In genomic region chr5:37378066-37378465, GRCh38 we compare ENCODE assay signal across 7 cellular contexts. TPM values are rescaled to one million over a fixed set of nuclear protein-coding genes. Genes with fewer than 3 reads are reported as not detected.
DNase-seq lines count a peak whose midpoint lies in the region; ATAC-seq, FAIRE-seq and TF ChIP-seq lines count a peak whose summit lies in the region.
"Not testable (repeated sequence)": the region's sequence is repeated elsewhere in the genome, so short reads cannot be mapped to it uniquely, and the experiment has no call there.

No MANE protein-coding gene starts in this region.

- not testable (repeated sequence) for H3K36me3 ChIP-seq in Caco-2 (ENCODE audit: control insufficient read depth, insufficient read depth, low read length); astrocyte (ENCODE audit: insufficient read depth, low read length)

- H3K27me3 ChIP-seq in Caco-2 (replicated peaks; ENCODE audit: control insufficient read depth, insufficient read depth, low read length); astrocyte (ENCODE audit: insufficient read depth, low read length): not testable (repeated sequence)

- intact Hi-C loops in Caco-2 (cut with micrococcal nuclease; ENCODE audit: unreplicated experiment), result not testable (repeated sequence)
- intact Hi-C loops in activated CD4-positive, alpha-beta memory T cell treated with anti-CD3 and anti-CD28 coated beads for 36 hours (cut with micrococcal nuclease), result loop anchor here (10.0 kb wide), 1 partner anchor 1133 kb away; the partner anchor contains the start of gene NADK2

- H3K9ac ChIP-seq in astrocyte (ENCODE audit: low read length), result not testable (repeated sequence)

- POLR2A ChIA-PET in Caco-2 (lab: Charles Lee); activated CD4-positive, alpha-beta memory T cell treated with anti-CD3 and anti-CD28 coated beads for 36 hours (lab: Charles Lee): not testable (repeated sequence)

- H3K4me3 Mint-ChIP-seq in Caco-2 (ENCODE audit: unreplicated experiment) (peak overlapping the region; percentile 94), immature natural killer cell (peak overlapping the region; percentile 13 to 66 (median 63)), nephron (peak overlapping the region; percentile 61 to 73 (median 68))
- peak overlapping the region; percentile 97 for H3K4me3 Mint-ChIP-seq in activated CD4-positive, alpha-beta memory T cell treated with anti-CD3 and anti-CD28 coated beads for 36 hours
- peak overlapping the region; percentile 97 for H3K4me3 Mint-ChIP-seq in activated T-helper 17 cell treated with anti-CD3 and anti-CD28 coated beads, Interleukin-2, amount 50 U/mL, for 72 hours
- H3K4me3 Mint-ChIP-seq in astrocyte (ENCODE audit: unreplicated experiment), result not testable (repeated sequence)
- H3K4me3 Mint-ChIP-seq in stimulated activated memory B cell treated with anti-CD40 and anti-IgM and Interleukin-4, amounts not matched to agents 10 μg/mL and 1 μg/mL and 100 μg/mL, for 72 hours, result peak overlapping the region; percentile 95

- not testable (repeated sequence) for H3K9me3 Mint-ChIP-seq in Caco-2 (ENCODE audit: unreplicated experiment); activated CD4-positive, alpha-beta memory T cell treated with anti-CD3 and anti-CD28 coated beads for 36 hours; activated T-helper 17 cell treated with anti-CD3 and anti-CD28 coated beads, Interleukin-2, amount 50 U/mL, for 72 hours; astrocyte (ENCODE audit: unreplicated experiment); immature natural killer cell; nephron; stimulated activated memory B cell treated with anti-CD40 and anti-IgM and Interleukin-4, amounts not matched to agents 10 μg/mL and 1 μg/mL and 100 μg/mL, for 72 hours

- BruUV-seq in Caco-2 (replicated peaks; lab: Mats Ljungman, UMichigan), result TSS peak; percentile 21

- H2AFZ ChIP-seq in astrocyte (ENCODE audit: low read depth, low read length), result peak overlapping the region; percentile 34

- not testable (repeated sequence) for TF ChIP-seq CTCF in Caco-2 (IDR thresholded peaks at IDR 0.05; ENCODE audit: insufficient read depth in 1 of 2, low read depth in 1 of 2, low read length in 1 of 2, severe bottlenecking in 1 of 2, unreplicated experiment in 1 of 2); astrocyte (IDR thresholded peaks at IDR 0.05; ENCODE audit: insufficient read depth, low read depth, low read length); nephron (IDR thresholded peaks at IDR 0.05; ENCODE audit: unreplicated experiment in 3 of 3)

- peaks cover 23% of the 10 kb centered on the region for H3K36me3 Mint-ChIP-seq in Caco-2 (ENCODE audit: insufficient read depth, unreplicated experiment)
- H3K36me3 Mint-ChIP-seq in activated CD4-positive, alpha-beta memory T cell treated with anti-CD3 and anti-CD28 coated beads for 36 hours; astrocyte (ENCODE audit: low read depth, unreplicated experiment); immature natural killer cell; stimulated activated memory B cell treated with anti-CD40 and anti-IgM and Interleukin-4, amounts not matched to agents 10 μg/mL and 1 μg/mL and 100 μg/mL, for 72 hours: not testable (repeated sequence)
- peaks cover 31% of the 10 kb centered on the region for H3K36me3 Mint-ChIP-seq in activated T-helper 17 cell treated with anti-CD3 and anti-CD28 coated beads, Interleukin-2, amount 50 U/mL, for 72 hours (ENCODE audit: low read depth)
- H3K36me3 Mint-ChIP-seq in nephron (ENCODE audit: low read depth), result peaks cover 14% of the 10 kb centered on the region

- not testable (repeated sequence) for H3K27me3 Mint-ChIP-seq in Caco-2 (ENCODE audit: insufficient read depth, unreplicated experiment); activated CD4-positive, alpha-beta memory T cell treated with anti-CD3 and anti-CD28 coated beads for 36 hours; activated T-helper 17 cell treated with anti-CD3 and anti-CD28 coated beads, Interleukin-2, amount 50 U/mL, for 72 hours; astrocyte (ENCODE audit: low read depth, unreplicated experiment); immature natural killer cell (ENCODE audit: low read depth in 3 of 3); nephron (ENCODE audit: low read depth); stimulated activated memory B cell treated with anti-CD40 and anti-IgM and Interleukin-4, amounts not matched to agents 10 μg/mL and 1 μg/mL and 100 μg/mL, for 72 hours

- not testable (repeated sequence) for H3K4me3 ChIP-seq in Caco-2 (ENCODE audit: low read depth, low read length); astrocyte (ENCODE audit: insufficient read depth, low read depth, low read length)

- not testable (repeated sequence) for FAIRE-seq in astrocyte (lab: Jason Lieb, UNC)

- not testable (repeated sequence) for ATAC-seq in activated T-helper 17 cell treated with anti-CD3 and anti-CD28 coated beads, Interleukin-2, amount 50 U/mL, for 72 hours (replicated peaks); stimulated activated memory B cell treated with anti-CD40 and anti-IgM and Interleukin-4, amounts not matched to agents 10 μg/mL and 1 μg/mL and 100 μg/mL, for 72 hours

- H3K4me1 Mint-ChIP-seq in Caco-2 (ENCODE audit: low read depth, unreplicated experiment); activated T-helper 17 cell treated with anti-CD3 and anti-CD28 coated beads, Interleukin-2, amount 50 U/mL, for 72 hours; astrocyte (ENCODE audit: low read depth, unreplicated experiment); nephron: not testable (repeated sequence)
- H3K4me1 Mint-ChIP-seq in activated CD4-positive, alpha-beta memory T cell treated with anti-CD3 and anti-CD28 coated beads for 36 hours (ENCODE audit: low read depth), result peaks cover 10% of the 10 kb centered on the region
- peaks cover 12 to 20% of the 10 kb centered on the region in 2 donors for H3K4me1 Mint-ChIP-seq in immature natural killer cell
- peaks cover 25% of the 10 kb centered on the region for H3K4me1 Mint-ChIP-seq in stimulated activated memory B cell treated with anti-CD40 and anti-IgM and Interleukin-4, amounts not matched to agents 10 μg/mL and 1 μg/mL and 100 μg/mL, for 72 hours

- H3K79me2 ChIP-seq in astrocyte (ENCODE audit: insufficient read depth, low read length), result peaks cover 13% of the 10 kb centered on the region

- CTCF ChIA-PET in Caco-2 (lab: Charles Lee), result not testable (repeated sequence)
- CTCF ChIA-PET in activated CD4-positive, alpha-beta memory T cell treated with anti-CD3 and anti-CD28 coated beads for 36 hours (lab: Charles Lee), result interaction anchor here (1.0 kb wide), 1 partner anchor 17 kb away, joined by 3 read pairs; no protein-coding TSS in a partner anchor

- not testable (repeated sequence) for H3K27ac ChIP-seq in astrocyte (ENCODE audit: low read depth, low read length)

- H3K27ac Mint-ChIP-seq in Caco-2 (ENCODE audit: unreplicated experiment); activated CD4-positive, alpha-beta memory T cell treated with anti-CD3 and anti-CD28 coated beads for 36 hours; astrocyte (ENCODE audit: unreplicated experiment); immature natural killer cell; nephron: not testable (repeated sequence)
- peak overlapping the region; percentile 87 for H3K27ac Mint-ChIP-seq in activated T-helper 17 cell treated with anti-CD3 and anti-CD28 coated beads, Interleukin-2, amount 50 U/mL, for 72 hours
- H3K27ac Mint-ChIP-seq in stimulated activated memory B cell treated with anti-CD40 and anti-IgM and Interleukin-4, amounts not matched to agents 10 μg/mL and 1 μg/mL and 100 μg/mL, for 72 hours, result peak overlapping the region; percentile 80

- not testable (repeated sequence) for H3K9me3 ChIP-seq in Caco-2; astrocyte (ENCODE audit: insufficient read depth, low read depth, low read length)

- not testable (repeated sequence) for H4K20me1 ChIP-seq in astrocyte (ENCODE audit: insufficient read depth, low read length)

- H3K4me1 ChIP-seq in Caco-2; astrocyte (ENCODE audit: insufficient read depth, low read length): not testable (repeated sequence)

- not testable (repeated sequence) for DNase-seq in Caco-2; activated CD4-positive, alpha-beta memory T cell treated with anti-CD3 and anti-CD28 coated beads for 36 hours; astrocyte (ENCODE audit: low read depth); immature natural killer cell

- H3K4me2 ChIP-seq in astrocyte (ENCODE audit: low read length), result not testable (repeated sequence)

RNA-seq across cellular contexts. Expression of gene WDR70, which starts 1.1 kb away (rescaled TPM):
- total RNA-seq in Caco-2 (2022), result 40.2 and 40.9 TPM in 2 replicates
- 10 to 100 TPM; 34.4 to 36.9 TPM for total RNA-seq in activated CD4-positive, alpha-beta memory T cell treated with anti-CD3 and anti-CD28 coated beads for 36 hours
- 10 to 100 TPM; 20.2 to 39.4 TPM for total RNA-seq in activated T-helper 17 cell treated with anti-CD3 and anti-CD28 coated beads, Interleukin-2, amount 50 U/mL, for 72 hours
- 31.3 and 34.7 TPM in 2 replicates for total RNA-seq in astrocyte
- polyA plus RNA-seq in immature natural killer cell, result 10 to 100 TPM; 18.4 to 20.0 (median 18.6) TPM

RNA-seq across cellular contexts. Expression of gene NUP155, which starts 7.2 kb away (rescaled TPM):
- 63.9 and 65.3 TPM in 2 replicates for total RNA-seq in Caco-2 (2022)
- total RNA-seq in activated CD4-positive, alpha-beta memory T cell treated with anti-CD3 and anti-CD28 coated beads for 36 hours, result 10 to 100 TPM; 74.6 to 75.6 TPM
- total RNA-seq in activated T-helper 17 cell treated with anti-CD3 and anti-CD28 coated beads, Interleukin-2, amount 50 U/mL, for 72 hours, result 10 to 100 TPM; 54.6 to 84.5 TPM
- 26.7 and 28.8 TPM in 2 replicates for total RNA-seq in astrocyte
- polyA plus RNA-seq in immature natural killer cell, result 10 to 100 TPM in 2 of 3 donors, 1 to 10 TPM in 1; 5.8 to 33.4 (median 13.8) TPM
